11 cellular contexts compared by ENCODE assay signal in the genomic region with DNA sequence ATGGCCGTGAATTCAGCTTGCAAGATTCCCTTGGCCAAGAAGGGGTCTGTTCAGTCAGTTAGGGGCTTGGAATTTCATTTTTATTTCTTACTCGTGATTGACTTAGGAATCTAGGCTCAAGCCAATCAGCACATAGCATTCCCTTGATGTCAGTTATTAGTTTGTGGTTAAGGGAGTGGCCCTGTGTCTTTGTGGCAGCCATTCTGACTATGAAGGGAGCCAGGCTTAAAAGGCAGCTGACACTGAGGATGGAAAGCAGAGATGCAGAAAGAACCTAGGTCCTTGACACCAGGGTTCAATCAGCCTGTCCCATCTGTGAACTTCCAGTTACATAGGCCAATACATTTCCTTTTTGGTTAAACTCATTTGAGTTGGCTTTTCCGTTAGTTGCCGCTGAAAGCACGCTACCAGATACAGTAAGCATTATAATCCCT. TPM values are rescaled to one million over a fixed set of nuclear protein-coding genes. Genes with fewer than 3 reads are reported as not detected.
DNase-seq lines count a peak whose midpoint lies in the region; ATAC-seq, FAIRE-seq and TF ChIP-seq lines count a peak whose summit lies in the region.
"Had no signal": no experiment of that assay in that cellular context is flagged by ENCODE, and none has a peak within 500 bp of the region (broad histone marks: within the 10 kb centered on the region; RNA-seq: fewer than 3 reads in every experiment).

No MANE protein-coding gene starts in this region.

- no peaks in the 10 kb centered on the region for H3K36me3 ChIP-seq in liver (ENCODE audit: control insufficient read depth in 4 of 4, insufficient read depth in 3 of 4, low read depth in 1 of 4, low read length in 3 of 4)
- no peaks in the 10 kb centered on the region for H3K36me3 ChIP-seq in HepG2 (replicated peaks in 1 of 2; ENCODE audit: control insufficient read depth in 1 of 2, insufficient read depth in 2 of 2, low read length in 2 of 2)
- H3K36me3 ChIP-seq in SJCRH30: no peaks in the 10 kb centered on the region
- H3K36me3 ChIP-seq in MG63: no peaks in the 10 kb centered on the region
- H3K36me3 ChIP-seq: pancreas had no signal

- H3K27me3 ChIP-seq in liver (ENCODE audit: control insufficient read depth in 4 of 4, insufficient read depth in 4 of 4, low read length in 3 of 4): no peaks in the 10 kb centered on the region
- peaks cover 0 to 4% of the 10 kb centered on the region in 2 experiments; a peak in 1 of 5 replicates for H3K27me3 ChIP-seq in HepG2 (ENCODE audit: control insufficient read depth in 1 of 2, insufficient read depth in 2 of 2, low read length in 2 of 2)
- H3K27me3 ChIP-seq in SJCRH30: no peaks in the 10 kb centered on the region
- no peaks in the 10 kb centered on the region for H3K27me3 ChIP-seq in MG63
- H3K27me3 ChIP-seq: pancreas had no signal

- FAIRE-seq in HepG2 (lab: Jason Lieb, UNC) (no peak), urothelium cell line (lab: Jason Lieb, UNC) (no peak)
- FAIRE-seq: pancreas had no signal

- no peak for TF ChIP-seq RAD21 in liver (IDR thresholded peaks at IDR 0.05)
- no peak for TF ChIP-seq RAD21 in HepG2 (CRISPR knock-in tag; IDR thresholded peaks at IDR 0.05)

- no peak for DNase-seq in HepG2 (ENCODE audit: low spot score)
- DNase-seq in SJCRH30: peak; percentile 56 to 74
- DNase-seq in fibroblast of pulmonary artery (ENCODE audit: low read depth): peak; percentile 36
- peak; percentile 38 for DNase-seq in urothelium cell line (ENCODE audit: low spot score)
- DNase-seq in MG63: no peak
- DNase-seq in HK-2 (ENCODE audit: unreplicated experiment): no peak
- DNase-seq: NCI-H1105 treated with DMSO at 0.1 percent for 48 hours, pancreas had no signal

- H3K27ac ChIP-seq in liver (ENCODE audit: low read depth in 1 of 2, low read length in 2 of 2): no peak overlapping the region
- no peak overlapping the region for H3K27ac ChIP-seq in HepG2 (ENCODE audit: extremely low read length, insufficient read depth, low read length)
- H3K27ac ChIP-seq in SJCRH30: peak overlapping the region; percentile 66
- H3K27ac ChIP-seq: C4-2B, pancreas had no signal

- POLR2A ChIA-PET in HepG2 (lab: Yijun Ruan, JAX): interaction anchor here (0.7 kb wide), 1 partner anchor 41 kb away, joined by 3 read pairs; no protein-coding TSS in a partner anchor

- no peak for TF ChIP-seq POLR2A in HepG2 (IDR thresholded peaks at IDR 0.05; ENCODE audit: insufficient read depth in 1 of 2, low read depth in 2 of 2, low read length in 2 of 2)

- H4K20me1 ChIP-seq in HepG2 (ENCODE audit: insufficient read depth, low read length): no peaks in the 10 kb centered on the region

- TF ChIP-seq CTCF in liver (IDR thresholded peaks at IDR 0.05; ENCODE audit: low read depth, low read length, missing input control) (no peak), HepG2 (CRISPR knock-in tag; IDR thresholded peaks at IDR 0.05) (no peak), fibroblast of pulmonary artery (IDR thresholded peaks at IDR 0.05; ENCODE audit: low read length, missing control alignments) (no peak)

- intact Hi-C loops in HepG2 (cut with micrococcal nuclease; ENCODE audit: unreplicated experiment): no loop called here

- no peak overlapping the region for H2AFZ ChIP-seq in HepG2 (ENCODE audit: low read length)

- H3K4me1 ChIP-seq in liver (ENCODE audit: control insufficient read depth in 4 of 4, insufficient read depth in 4 of 4, low read length in 3 of 4): peaks cover 0 to 5% (median 0%) of the 10 kb centered on the region in 4 donors
- H3K4me1 ChIP-seq in HepG2 (ENCODE audit: insufficient read depth, low read length): 0 out of 2 replicates have a peak, but pooled peaks cover 7% of the 10 kb centered on the region
- H3K4me1 ChIP-seq in SJCRH30: peaks cover 9% of the 10 kb centered on the region
- H3K4me1 ChIP-seq: pancreas had no signal

- ATAC-seq in HepG2: no peak
- ATAC-seq in HG02642 (IDR thresholded peaks at IDR 0.05; ENCODE audit: poor library complexity, unreplicated experiment): no peak

- in situ Hi-C loops in HepG2 (cut with HindIII; ENCODE audit: extremely low pct_ligation_motif_present, low pct_unique_long_range_greater_than_20kb): no loop called here

- TF ChIP-seq EP300 in HepG2 (IDR thresholded peaks at IDR 0.05; ENCODE audit: low read depth in 2 of 2, low read length in 2 of 2) (no peak), HepG2 (CRISPR knock-in tag; IDR thresholded peaks at IDR 0.05; ENCODE audit: borderline replicate concordance) (no peak)

- H3K4me2 ChIP-seq in HepG2 (ENCODE audit: low read depth, low read length): no peak overlapping the region

- H3K4me3 ChIP-seq in liver (ENCODE audit: low read depth in 1 of 3, low read length in 3 of 3) (no peak overlapping the region), HepG2 (replicated peaks in 1 of 3; ENCODE audit: insufficient read depth in 1 of 3, low read depth in 2 of 3, low read length in 3 of 3) (no peak overlapping the region), SJCRH30 (peak overlapping the region; percentile 49), fibroblast of pulmonary artery (replicated peaks; ENCODE audit: low read depth, low read length) (no peak overlapping the region), MG63 (no peak overlapping the region)
- H3K4me3 ChIP-seq: pancreas had no signal

- no TSS peak for BruUV-seq in HepG2 (replicated peaks; lab: Mats Ljungman, UMichigan)

- H3K9ac ChIP-seq in liver (ENCODE audit: low read depth in 1 of 2, low read length in 2 of 2) (no peak overlapping the region), HepG2 (ENCODE audit: insufficient read depth, low read depth, low read length) (no peak overlapping the region)

- no peaks in the 10 kb centered on the region for H3K79me2 ChIP-seq in HepG2 (ENCODE audit: insufficient read depth, low read length)

- H3K9me3 ChIP-seq in liver (ENCODE audit: control insufficient read depth in 4 of 4, low read length in 3 of 4): peaks cover 0 to 4% (median 1%) of the 10 kb centered on the region in 4 donors
- no peaks in the 10 kb centered on the region for H3K9me3 ChIP-seq in HepG2 (ENCODE audit: low read length)
- H3K9me3 ChIP-seq in SJCRH30 (replicated peaks): no peaks in the 10 kb centered on the region
- H3K9me3 ChIP-seq in MG63: peaks cover 5% of the 10 kb centered on the region
- H3K9me3 ChIP-seq: pancreas had no signal

- WGBS in liver: 74% methylated on average over 5 of the region's 5 CpGs
- WGBS in HepG2 (ENCODE audit: low lambda C conversion rate): 61% methylated on average over 5 of the region's 5 CpGs

- CTCF ChIA-PET in HepG2 (lab: Yijun Ruan, JAX; ENCODE audit: low intra/inter-chr PET ratio, low total read pairs): no interaction called here

RNA-seq across cellular contexts. Expression of gene MCUR1, which starts 48.1 kb away (rescaled TPM):
- 1 to 10 TPM; 7.4 TPM for total RNA-seq in liver
- 10 to 100 TPM in 1 of 2 donors, 1 to 10 TPM in 1; 7.3 to 17.3 TPM for polyA plus RNA-seq in liver
- total RNA-seq in HepG2 (2016; rRNA removed; fragmentation: Illumina TruSeq; extraction: Trizol): 27.6 and 29.6 TPM in 2 replicates
- 53.0 and 63.9 TPM in 2 replicates for total RNA-seq in HepG2 (2016; cell fraction: cytosol; rRNA removed; fragmentation: Illumina TruSeq; extraction: Trizol; ENCODE audit: low read depth)
- total RNA-seq in HepG2 (2016; cell fraction: insoluble cytoplasmic fraction; rRNA removed; fragmentation: Illumina TruSeq; extraction: Trizol): 21.6 and 28.6 TPM in 2 replicates
- 57.1 and 61.7 TPM in 2 replicates for total RNA-seq in HepG2 (2016; cell fraction: membrane; rRNA removed; fragmentation: Illumina TruSeq; extraction: Trizol)
- total RNA-seq in HepG2 (2016; cell fraction: nucleus; rRNA removed; fragmentation: Illumina TruSeq; extraction: Trizol): 13.6 and 16.9 TPM in 2 replicates
- 6.5 and 8.0 TPM in 2 replicates for polyA plus RNA-seq in HepG2 (2011; rRNA removed)
- 5.1 and 6.7 TPM in 2 replicates for polyA plus RNA-seq in HepG2 (2011; cell fraction: cytosol; rRNA removed)
- polyA plus RNA-seq in HepG2 (2011; cell fraction: nucleus; rRNA removed): 2.7 and 2.9 TPM in 2 replicates
- polyA plus RNA-seq in HepG2 (2012): 9.7 and 12.4 TPM in 2 replicates
- 115 and 150 TPM in 2 replicates for polyA plus RNA-seq in HepG2 (2016; cell fraction: cytosol; fragmentation: Illumina TruSeq; extraction: Trizol; ENCODE audit: low read depth)
- 35.0 and 35.4 TPM in 2 replicates for polyA plus RNA-seq in HepG2 (2016; cell fraction: insoluble cytoplasmic fraction; fragmentation: Illumina TruSeq; extraction: Trizol; ENCODE audit: low read depth)
- 81.5 and 91.1 TPM in 2 replicates for polyA plus RNA-seq in HepG2 (2016; cell fraction: membrane; fragmentation: Illumina TruSeq; extraction: Trizol; ENCODE audit: low read depth)
- 29.5 and 30.1 TPM in 2 replicates for polyA plus RNA-seq in HepG2 (2016; cell fraction: nucleus; fragmentation: Illumina TruSeq; extraction: Trizol; ENCODE audit: insufficient read depth, low read depth)
- polyA minus RNA-seq in HepG2 (2011; rRNA and poly(A)+ RNA removed; ENCODE audit: low replicate concordance): 6.4 and 12.9 TPM in 2 replicates
- polyA minus RNA-seq in HepG2 (2011; cell fraction: cytosol; rRNA and poly(A)+ RNA removed): 5.0 and 5.7 TPM in 2 replicates
- 10.2 and 13.0 TPM in 2 replicates for polyA minus RNA-seq in HepG2 (2011; cell fraction: nucleus; rRNA and poly(A)+ RNA removed)
- 15.3 and 16.0 TPM in 2 replicates for total RNA-seq in SJCRH30 (2014; rRNA removed; shearing (Covaris generic))
- total RNA-seq in MG63 (2014; rRNA removed; shearing (Covaris generic); ENCODE audit: low replicate concordance): 32.5 and 51.5 TPM in 2 replicates

RNA-seq across cellular contexts. Expression of gene RANBP9, which starts 54.6 kb away (rescaled TPM):
- 10 to 100 TPM; 18.6 to 25.2 TPM for total RNA-seq in liver
- 1 to 10 TPM; 5.8 to 9.7 TPM for polyA plus RNA-seq in liver
- total RNA-seq in HepG2 (2016; rRNA removed; fragmentation: Illumina TruSeq; extraction: Trizol): 30.6 and 40.8 TPM in 2 replicates
- 49.4 and 57.5 TPM in 2 replicates for total RNA-seq in HepG2 (2016; cell fraction: cytosol; rRNA removed; fragmentation: Illumina TruSeq; extraction: Trizol; ENCODE audit: low read depth)
- total RNA-seq in HepG2 (2016; cell fraction: insoluble cytoplasmic fraction; rRNA removed; fragmentation: Illumina TruSeq; extraction: Trizol): 29.2 and 36.4 TPM in 2 replicates
- total RNA-seq in HepG2 (2016; cell fraction: membrane; rRNA removed; fragmentation: Illumina TruSeq; extraction: Trizol): 51.1 and 60.2 TPM in 2 replicates
- total RNA-seq in HepG2 (2016; cell fraction: nucleus; rRNA removed; fragmentation: Illumina TruSeq; extraction: Trizol): 28.5 and 30.5 TPM in 2 replicates
- 22.4 and 26.6 TPM in 2 replicates for polyA plus RNA-seq in HepG2 (2011; rRNA removed)
- polyA plus RNA-seq in HepG2 (2011; cell fraction: cytosol; rRNA removed): 14.8 and 16.2 TPM in 2 replicates
- 22.9 TPM in 2 replicates for polyA plus RNA-seq in HepG2 (2011; cell fraction: nucleus; rRNA removed)
- polyA plus RNA-seq in HepG2 (2012): 32.6 and 36.1 TPM in 2 replicates
- 8.1 and 8.7 TPM in 2 replicates for polyA plus RNA-seq in HepG2 (2016; cell fraction: cytosol; fragmentation: Illumina TruSeq; extraction: Trizol; ENCODE audit: low read depth)
- polyA plus RNA-seq in HepG2 (2016; cell fraction: insoluble cytoplasmic fraction; fragmentation: Illumina TruSeq; extraction: Trizol; ENCODE audit: low read depth): 43.1 and 50.7 TPM in 2 replicates
- polyA plus RNA-seq in HepG2 (2016; cell fraction: membrane; fragmentation: Illumina TruSeq; extraction: Trizol; ENCODE audit: low read depth): 23.5 and 24.1 TPM in 2 replicates
- 49.1 and 54.5 TPM in 2 replicates for polyA plus RNA-seq in HepG2 (2016; cell fraction: nucleus; fragmentation: Illumina TruSeq; extraction: Trizol; ENCODE audit: insufficient read depth, low read depth)
- 9.6 and 10.2 TPM in 2 replicates for polyA minus RNA-seq in HepG2 (2011; rRNA and poly(A)+ RNA removed; ENCODE audit: low replicate concordance)
- polyA minus RNA-seq in HepG2 (2011; cell fraction: cytosol; rRNA and poly(A)+ RNA removed): 26.9 and 31.1 TPM in 2 replicates
- polyA minus RNA-seq in HepG2 (2011; cell fraction: nucleus; rRNA and poly(A)+ RNA removed): 31.8 and 37.2 TPM in 2 replicates
- total RNA-seq in SJCRH30 (2014; rRNA removed; shearing (Covaris generic)): 20.1 and 22.7 TPM in 2 replicates
- total RNA-seq in MG63 (2014; rRNA removed; shearing (Covaris generic); ENCODE audit: low replicate concordance): 45.2 and 62.2 TPM in 2 replicates

Comparison
In these comparisons a context has a peak if more than half of its experiments do, and no peak if none do; other contexts are left out.
1. DNase-seq: peak in SJCRH30 (2 of 2), fibroblast of pulmonary artery (single experiment) and urothelium cell line (single experiment); none in HepG2 (single experiment), MG63 (single experiment) and HK-2 (single experiment).